19 cellular contexts compared by ENCODE assay signal in the genomic region with DNA sequence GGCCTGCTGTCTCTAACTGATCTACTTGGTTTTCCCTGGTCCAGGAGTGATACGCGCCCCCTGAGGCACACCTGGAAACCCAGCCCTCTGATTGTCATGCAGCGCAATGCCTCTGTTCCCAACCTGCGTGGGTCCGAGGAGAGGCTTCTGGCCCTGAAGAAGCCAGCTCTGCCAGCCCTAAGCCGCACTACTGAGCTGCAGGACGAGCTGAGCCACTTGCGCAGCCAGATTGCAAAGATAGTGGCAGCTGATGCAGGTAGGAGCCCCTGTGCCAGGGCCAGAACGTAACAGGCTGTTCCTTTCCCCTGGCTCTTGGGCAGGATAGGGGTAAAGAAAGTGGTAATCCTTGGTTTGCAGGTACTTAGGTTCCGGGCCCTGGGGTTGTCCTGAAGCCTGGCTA. TPM values are rescaled to one million over a fixed set of nuclear protein-coding genes. Genes with fewer than 3 reads are reported as not detected.
A peak's percentile ranks its signal among the peaks of the same experiment; 100 is the strongest.
DNase-seq lines count a peak whose midpoint lies in the region; ATAC-seq, FAIRE-seq and TF ChIP-seq lines count a peak whose summit lies in the region.
"Had no signal": no experiment of that assay in that cellular context is flagged by ENCODE, and none has a peak within 500 bp of the region (broad histone marks: within the 10 kb centered on the region; RNA-seq: fewer than 3 reads in every experiment).

No MANE protein-coding gene starts in this region.

- no peaks in the 10 kb centered on the region for H3K9me2 ChIP-seq in GM23338 (ENCODE audit: insufficient read depth)

- H3K27ac ChIP-seq in GM23338 (ENCODE audit: low read depth) (no peak overlapping the region), VCaP (peak overlapping the region; percentile 8; the same call in 1 of the 2 replicates), gastrocnemius medialis (peak overlapping the region; percentile 59 to 98 (median 94)), small intestine (ENCODE audit: low read depth in 1 of 2, low read length in 1 of 2) (no peak overlapping the region)
- H3K27ac ChIP-seq: BLaER1 had no signal

- no peak overlapping the region for H2AFZ ChIP-seq in GM23338

- H3K27me3 ChIP-seq in GM23338 (ENCODE audit: insufficient read depth) (peaks cover 7% of the 10 kb centered on the region), gastrocnemius medialis (no peaks in the 10 kb centered on the region), small intestine (ENCODE audit: control insufficient read depth in 2 of 2, insufficient read depth in 2 of 2, low read length in 2 of 2) (no peaks in the 10 kb centered on the region), HAP-1 (ENCODE audit: low read depth) (no peaks in the 10 kb centered on the region)
- H3K27me3 ChIP-seq: BLaER1 had no signal

- no peak for DNase-seq in GM23338 (ENCODE audit: low spot score)
- DNase-seq in islet precursor cell = peak; percentile 54
- DNase-seq in gastrocnemius medialis = no peak
- DNase-seq in small intestine = no peak
- no peak for DNase-seq in GOT3 (lab: John Stamatoyannopoulos, UW)
- no peak for DNase-seq in HAP-1 (ENCODE audit: low spot score in 2 of 2)
- DNase-seq: 8988T; Calu3; CD8-positive, alpha-beta T cell; DMS79 treated with DMSO at 0.1 percent for 48 hours; GF-D8; IMR-90; KBM-7 had no signal

- no peaks in the 10 kb centered on the region for H3K9me3 Mint-ChIP-seq in GM23338
- H3K9me3 Mint-ChIP-seq: CD8-positive, alpha-beta T cell had no signal

- no peaks in the 10 kb centered on the region for H3K79me2 ChIP-seq in GM23338 (replicated peaks; ENCODE audit: insufficient read depth)

- FAIRE-seq in small intestine (lab: Jason Lieb, UNC) = no peak
- FAIRE-seq: H54, HTR-8/SVneo had no signal

- H3F3A ChIP-seq in GM23338 (replicated peaks; ENCODE audit: low read depth) = 0 out of 2 replicates have a peak, but pooled peaks cover 4% of the 10 kb centered on the region

- TF ChIP-seq POLR2A in gastrocnemius medialis (IDR thresholded peaks at IDR 0.05) = no peak

- 96 to 97% (median 96%) methylated on average over 10 of the region's 10 CpGs for WGBS in small intestine, 3 donors

- H3K4me3 ChIP-seq in GM23338 = no peak overlapping the region
- no peak overlapping the region for H3K4me3 ChIP-seq in gastrocnemius medialis
- H3K4me3 ChIP-seq in small intestine (ENCODE audit: low read depth in 1 of 2, low read length in 2 of 2) = no peak overlapping the region
- H3K4me3 ChIP-seq in HAP-1 = no peak overlapping the region
- H3K4me3 ChIP-seq: BLaER1 had no signal

- no peak overlapping the region for H3K4me3 Mint-ChIP-seq in GM23338
- H3K4me3 Mint-ChIP-seq: CD8-positive, alpha-beta T cell had no signal

- no peak overlapping the region for H3K4me2 ChIP-seq in GM23338
- H3K4me2 ChIP-seq: BLaER1 had no signal

- in situ Hi-C loops in gastrocnemius medialis (cut with MboI; ENCODE audit: low sequenced_read_pairs in 4 of 4) = no loop called here
- in situ Hi-C loops in HAP-1 (cut with MboI; ENCODE audit: low sequenced_read_pairs) = no loop called here

- peaks cover 3% of the 10 kb centered on the region for H3K27me3 Mint-ChIP-seq in GM23338 (ENCODE audit: insufficient read depth, low read depth, poor library complexity)

- intact Hi-C loops in gastrocnemius medialis (cut with DNase I; ENCODE audit: low total_unique reads) = no loop called here

- peaks cover 40% of the 10 kb centered on the region for H3K36me3 Mint-ChIP-seq in GM23338 (ENCODE audit: low read depth)

- H3K4me1 Mint-ChIP-seq in GM23338 = peaks cover 3% of the 10 kb centered on the region

- H3K4me1 ChIP-seq in GM23338 (ENCODE audit: insufficient read depth) = no peaks in the 10 kb centered on the region
- H3K4me1 ChIP-seq in gastrocnemius medialis = peaks cover 21 to 36% of the 10 kb centered on the region in 2 donors
- no peaks in the 10 kb centered on the region for H3K4me1 ChIP-seq in small intestine (ENCODE audit: control insufficient read depth in 2 of 2, insufficient read depth in 1 of 2, low read depth in 1 of 2, low read length in 1 of 2)
- peaks cover 2% of the 10 kb centered on the region for H3K4me1 ChIP-seq in HAP-1

- TF ChIP-seq CTCF in GM23338 (conservative IDR thresholded peaks at IDR 0.05; ENCODE audit: low read depth in 2 of 2) (no peak), VCaP (conservative IDR thresholded peaks at IDR 0.05) (no peak), gastrocnemius medialis (IDR thresholded peaks at IDR 0.05 in 4 of 5, conservative IDR thresholded peaks at IDR 0.05 in 1 of 5) (no peak)

- H3K9me3 ChIP-seq in gastrocnemius medialis (no peaks in the 10 kb centered on the region), small intestine (ENCODE audit: control insufficient read depth, low read depth) (no peaks in the 10 kb centered on the region), HAP-1 (no peaks in the 10 kb centered on the region)
- H3K9me3 ChIP-seq: BLaER1 had no signal

- peaks cover 36% of the 10 kb centered on the region for H3K36me3 ChIP-seq in GM23338 (ENCODE audit: insufficient read depth)
- H3K36me3 ChIP-seq in gastrocnemius medialis = peaks cover 0 to 55% of the 10 kb centered on the region in 2 donors
- peaks cover 18 to 27% of the 10 kb centered on the region in 2 donors for H3K36me3 ChIP-seq in small intestine (ENCODE audit: control insufficient read depth in 2 of 2, insufficient read depth in 2 of 2, low read length in 2 of 2)
- peaks cover 48% of the 10 kb centered on the region for H3K36me3 ChIP-seq in HAP-1 (replicated peaks)

- ATAC-seq in GM23338 (peak; percentile 31; the same call in 2 of the 3 replicates), gastrocnemius medialis (no peak), HG02642 (IDR thresholded peaks at IDR 0.05; ENCODE audit: poor library complexity, unreplicated experiment) (no peak)
- ATAC-seq: CD8-positive, alpha-beta T cell; HCT116 had no signal

- no peak overlapping the region for H3K27ac Mint-ChIP-seq in GM23338
- H3K27ac Mint-ChIP-seq: CD8-positive, alpha-beta T cell had no signal

- peaks cover 10% of the 10 kb centered on the region; the same call in 1 of the 2 replicates for H4K20me1 ChIP-seq in GM23338 (replicated peaks; ENCODE audit: insufficient read depth)

TF ChIP-seq in GM23338, 12 proteins besides CTCF, POLR2A, EP300 and RAD21 (continues in another document):
- TF ChIP-seq EZH2 (IDR thresholded peaks at IDR 0.05; ENCODE audit: low read depth, unreplicated experiment) = no peak
- no peak for TF ChIP-seq POLR2AphosphoS5 (IDR thresholded peaks at IDR 0.05; ENCODE audit: low read depth)
- TF ChIP-seq NANOG (IDR thresholded peaks at IDR 0.05; ENCODE audit: borderline replicate concordance) = no peak
- no peak for TF ChIP-seq EZH2phosphoT487 (IDR thresholded peaks at IDR 0.05; ENCODE audit: unreplicated experiment)
- TF ChIP-seq, protein P1, sequence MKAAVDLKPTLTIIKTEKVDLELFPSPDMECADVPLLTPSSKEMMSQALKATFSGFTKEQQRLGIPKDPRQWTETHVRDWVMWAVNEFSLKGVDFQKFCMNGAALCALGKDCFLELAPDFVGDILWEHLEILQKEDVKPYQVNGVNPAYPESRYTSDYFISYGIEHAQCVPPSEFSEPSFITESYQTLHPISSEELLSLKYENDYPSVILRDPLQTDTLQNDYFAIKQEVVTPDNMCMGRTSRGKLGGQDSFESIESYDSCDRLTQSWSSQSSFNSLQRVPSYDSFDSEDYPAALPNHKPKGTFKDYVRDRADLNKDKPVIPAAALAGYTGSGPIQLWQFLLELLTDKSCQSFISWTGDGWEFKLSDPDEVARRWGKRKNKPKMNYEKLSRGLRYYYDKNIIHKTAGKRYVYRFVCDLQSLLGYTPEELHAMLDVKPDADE (IDR thresholded peaks at IDR 0.05) = no peak
- no peak for TF ChIP-seq ZNF331 (CRISPR knock-in tag; IDR thresholded peaks at IDR 0.05; ENCODE audit: low read depth)
- TF ChIP-seq, protein P2, sequence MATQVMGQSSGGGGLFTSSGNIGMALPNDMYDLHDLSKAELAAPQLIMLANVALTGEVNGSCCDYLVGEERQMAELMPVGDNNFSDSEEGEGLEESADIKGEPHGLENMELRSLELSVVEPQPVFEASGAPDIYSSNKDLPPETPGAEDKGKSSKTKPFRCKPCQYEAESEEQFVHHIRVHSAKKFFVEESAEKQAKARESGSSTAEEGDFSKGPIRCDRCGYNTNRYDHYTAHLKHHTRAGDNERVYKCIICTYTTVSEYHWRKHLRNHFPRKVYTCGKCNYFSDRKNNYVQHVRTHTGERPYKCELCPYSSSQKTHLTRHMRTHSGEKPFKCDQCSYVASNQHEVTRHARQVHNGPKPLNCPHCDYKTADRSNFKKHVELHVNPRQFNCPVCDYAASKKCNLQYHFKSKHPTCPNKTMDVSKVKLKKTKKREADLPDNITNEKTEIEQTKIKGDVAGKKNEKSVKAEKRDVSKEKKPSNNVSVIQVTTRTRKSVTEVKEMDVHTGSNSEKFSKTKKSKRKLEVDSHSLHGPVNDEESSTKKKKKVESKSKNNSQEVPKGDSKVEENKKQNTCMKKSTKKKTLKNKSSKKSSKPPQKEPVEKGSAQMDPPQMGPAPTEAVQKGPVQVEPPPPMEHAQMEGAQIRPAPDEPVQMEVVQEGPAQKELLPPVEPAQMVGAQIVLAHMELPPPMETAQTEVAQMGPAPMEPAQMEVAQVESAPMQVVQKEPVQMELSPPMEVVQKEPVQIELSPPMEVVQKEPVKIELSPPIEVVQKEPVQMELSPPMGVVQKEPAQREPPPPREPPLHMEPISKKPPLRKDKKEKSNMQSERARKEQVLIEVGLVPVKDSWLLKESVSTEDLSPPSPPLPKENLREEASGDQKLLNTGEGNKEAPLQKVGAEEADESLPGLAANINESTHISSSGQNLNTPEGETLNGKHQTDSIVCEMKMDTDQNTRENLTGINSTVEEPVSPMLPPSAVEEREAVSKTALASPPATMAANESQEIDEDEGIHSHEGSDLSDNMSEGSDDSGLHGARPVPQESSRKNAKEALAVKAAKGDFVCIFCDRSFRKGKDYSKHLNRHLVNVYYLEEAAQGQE (IDR thresholded peaks at IDR 0.05; ENCODE audit: unreplicated experiment) = no peak

RNA-seq across cellular contexts. Expression of a gene that starts 6.8 kb away (rescaled TPM):
- 22.7 and 23.5 TPM in 2 replicates for total RNA-seq in GM23338 (2014; rRNA removed; shearing (Covaris generic))
- polyA plus RNA-seq in GM23338 (2016; fragmentation: Nextera tagmentation; extraction: Ambion mirVana) (13.4 and 14.8 TPM in 2 replicates), small intestine (100 to 1,000 TPM in 1 of 3 donors, 10 to 100 TPM in 2; 37.7 to 181 (median 96.2) TPM)
- total RNA-seq in gastrocnemius medialis = 100 to 1,000 TPM; 123 to 186 (median 170) TPM

RNA-seq across cellular contexts. Expression of a gene that starts 26.6 kb away (rescaled TPM):
- 88.2 and 93.2 TPM in 2 replicates for total RNA-seq in GM23338 (2014; rRNA removed; shearing (Covaris generic))
- polyA plus RNA-seq in GM23338 (2016; fragmentation: Nextera tagmentation; extraction: Ambion mirVana) (17.9 and 19.9 TPM in 2 replicates), small intestine (10 to 100 TPM in 1 of 3 donors, 1 to 10 TPM in 2; 4.7 to 39.2 (median 5.1) TPM)
- 10 to 100 TPM; 20.0 to 51.0 (median 43.3) TPM for total RNA-seq in gastrocnemius medialis

RNA-seq across cellular contexts. Expression of a gene that starts 32.7 kb away (rescaled TPM):
- total RNA-seq in GM23338 (2014; rRNA removed; shearing (Covaris generic)) = 20.9 and 24.1 TPM in 2 replicates
- polyA plus RNA-seq in GM23338 (2016; fragmentation: Nextera tagmentation; extraction: Ambion mirVana) (21.2 and 21.9 TPM in 2 replicates), small intestine (1 to 10 TPM in 1 of 3 donors, under 1 TPM in 1, not detected in 1; 0.67 to 3.2 TPM)
- total RNA-seq in gastrocnemius medialis = not detected

RNA-seq across cellular contexts. Expression of a gene that starts 48.9 kb away (rescaled TPM):
- total RNA-seq in GM23338 (2014; rRNA removed; shearing (Covaris generic)) = 5.2 and 5.5 TPM in 2 replicates
- polyA plus RNA-seq in GM23338 (2016; fragmentation: Nextera tagmentation; extraction: Ambion mirVana) (4.0 and 4.2 TPM in 2 replicates), small intestine (10 to 100 TPM; 10.2 to 53.9 (median 23.5) TPM)
- 1 to 10 TPM; 1.4 to 3.7 (median 2.1) TPM for total RNA-seq in gastrocnemius medialis

Comparison
In these comparisons a context has a peak if more than half of its experiments do, and no peak if none do; other contexts are left out.
1. H3K27ac ChIP-seq: peak in VCaP (single experiment) and gastrocnemius medialis (4 of 4); none in GM23338 (single experiment) and small intestine (0 of 2).
2. RNA of a gene that starts 32.7 kb away (total RNA-seq): 20.9 to 24.1 TPM in GM23338; not detected in gastrocnemius medialis; every median in the first group is over 10 times any median in the second.